In the genomic region with DNA sequence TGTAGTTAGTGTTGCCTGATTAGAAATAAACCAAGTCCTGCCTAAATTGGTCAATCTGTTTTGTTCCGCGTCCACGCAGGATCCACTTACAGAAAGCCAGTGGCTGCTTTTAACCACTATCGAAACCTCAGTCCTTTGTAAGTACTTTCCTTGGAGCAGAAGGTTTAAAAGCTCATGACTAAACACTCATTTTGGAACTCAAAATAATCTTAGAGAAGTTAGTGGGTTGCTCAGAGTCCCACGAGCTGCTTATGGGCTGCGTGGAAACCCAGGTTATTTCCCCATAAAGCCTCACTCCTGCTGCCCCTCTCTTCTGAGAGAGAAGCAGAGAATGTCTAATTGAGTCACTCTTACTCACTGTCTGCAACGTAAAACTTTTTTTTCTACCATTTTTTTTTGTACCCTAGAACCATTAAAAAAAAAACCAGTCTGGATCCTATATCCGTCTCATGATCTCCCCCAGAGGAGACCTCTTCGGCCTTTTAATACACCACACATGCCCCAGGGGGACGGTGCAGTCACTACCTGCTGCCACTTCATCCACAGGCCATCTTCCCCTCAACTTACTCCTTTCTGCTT, we compare ENCODE assay signal across 8 cellular contexts. TPM values are rescaled to one million over a fixed set of nuclear protein-coding genes. Genes with fewer than 3 reads are reported as not detected.
A peak's percentile ranks its signal among the peaks of the same experiment; 100 is the strongest.
DNase-seq lines count a peak whose midpoint lies in the region; ATAC-seq and TF ChIP-seq lines count a peak whose summit lies in the region.

No MANE protein-coding gene starts in this region.

- TF ChIP-seq CTCF in NB4 (IDR thresholded peaks at IDR 0.05; ENCODE audit: low read depth, low read length): no peak

- no peak overlapping the region for H3K4me3 Mint-ChIP-seq in naive thymus-derived CD4-positive, alpha-beta T cell

- H3K27ac ChIP-seq in naive thymus-derived CD4-positive, alpha-beta T cell (ENCODE audit: low read depth, low read length): no peak overlapping the region

- H3K36me3 Mint-ChIP-seq in naive thymus-derived CD4-positive, alpha-beta T cell: no peaks in the 10 kb centered on the region

- TF ChIP-seq POLR2A in NB4 (IDR thresholded peaks at IDR 0.05; ENCODE audit: extremely low read depth, insufficient read length) (no peak), erythroblast (IDR thresholded peaks at IDR 0.05; ENCODE audit: low read length) (no peak)

- peaks cover 8 to 53% (median 35%) of the 10 kb centered on the region in 5 donors for H3K27me3 Mint-ChIP-seq in naive thymus-derived CD4-positive, alpha-beta T cell

- no peak overlapping the region for H3K27ac Mint-ChIP-seq in naive thymus-derived CD4-positive, alpha-beta T cell

- CTCF ChIA-PET in naive thymus-derived CD4-positive, alpha-beta T cell (lab: Charles Lee): no interaction called here

- peak; percentile 54 for DNase-seq in NB4 (ENCODE audit: low read depth)
- no peak for DNase-seq in naive thymus-derived CD4-positive, alpha-beta T cell
- no peak for DNase-seq in erythroblast (lab: John Stamatoyannopoulos, UW)
- DNase-seq in DMS 273 treated with DMSO at 0.1 percent for 48 hours (lab: John Stamatoyannopoulos, UW): no peak
- no peak for DNase-seq in activated T-cell treated with anti-CD3 and anti-CD28 coated beads, Interleukin-2, amount 50 U/mL, for 48 hours
- no peak for DNase-seq in occipital lobe (lab: John Stamatoyannopoulos, UW)

- no peaks in the 10 kb centered on the region for H3K9me3 ChIP-seq in naive thymus-derived CD4-positive, alpha-beta T cell (ENCODE audit: control insufficient read depth in 2 of 3, low read length in 3 of 3)

- H3K4me1 ChIP-seq in naive thymus-derived CD4-positive, alpha-beta T cell (ENCODE audit: control insufficient read depth in 2 of 2, insufficient read depth in 2 of 2, low read length in 2 of 2): no peaks in the 10 kb centered on the region

- no peaks in the 10 kb centered on the region for H3K36me3 ChIP-seq in naive thymus-derived CD4-positive, alpha-beta T cell (ENCODE audit: control insufficient read depth in 2 of 3, insufficient read depth in 3 of 3, low read length in 3 of 3)

- peaks cover 0 to 4% (median 0%) of the 10 kb centered on the region in 7 donors for H3K4me1 Mint-ChIP-seq in naive thymus-derived CD4-positive, alpha-beta T cell

- no peaks in the 10 kb centered on the region for H3K27me3 ChIP-seq in naive thymus-derived CD4-positive, alpha-beta T cell (ENCODE audit: control insufficient read depth in 2 of 2, insufficient read depth in 2 of 2, low read length in 2 of 2)

- POLR2A ChIA-PET in naive thymus-derived CD4-positive, alpha-beta T cell (lab: Charles Lee): no interaction called here

- H3K9me3 Mint-ChIP-seq in naive thymus-derived CD4-positive, alpha-beta T cell: peaks cover 0 to 3% (median 0%) of the 10 kb centered on the region in 11 donors

- H3K4me3 ChIP-seq in NB4 (ENCODE audit: low read depth, low read length): no peak overlapping the region
- no peak overlapping the region for H3K4me3 ChIP-seq in naive thymus-derived CD4-positive, alpha-beta T cell (ENCODE audit: low read length)

- ATAC-seq in GM18519 (IDR thresholded peaks at IDR 0.05; ENCODE audit: low FRiP score, unreplicated experiment) (peak; percentile 43), HG02588 (IDR thresholded peaks at IDR 0.05; ENCODE audit: unreplicated experiment) (peak; percentile 62)
- ATAC-seq in naive thymus-derived CD4-positive, alpha-beta T cell: peak; percentile 42

- intact Hi-C loops in naive thymus-derived CD4-positive, alpha-beta T cell (cut with micrococcal nuclease): no loop called here

RNA-seq across cellular contexts. Expression of a gene that starts 7.5 kb away (rescaled TPM):
- total RNA-seq in naive thymus-derived CD4-positive, alpha-beta T cell: 1 to 10 TPM in 4 of 5 experiments, not detected in 1; 1.1 to 9.6 (median 2.6) TPM
- under 1 TPM; 0.23 to 0.24 TPM for polyA plus RNA-seq in naive thymus-derived CD4-positive, alpha-beta T cell
- 359 TPM for total RNA-seq in occipital lobe

Comparison
In these comparisons a context has a peak if more than half of its experiments do, and no peak if none do; other contexts are left out.
1. RNA of a gene that starts 7.5 kb away (total RNA-seq): 359 TPM in occipital lobe (single experiment); 1.1 to 9.6 TPM in naive thymus-derived CD4-positive, alpha-beta T cell; every median in the first group is over 10 times any median in the second.
2. Peak in every context shown above with its lines, with median percentiles within 50 percentile points of each other: ATAC-seq.